ENCODE assay signal across 21 cellular contexts in genomic region chrX:45011131-45011530, GRCh38.
DNase-seq lines count a peak whose midpoint lies in the region; ATAC-seq, FAIRE-seq and TF ChIP-seq lines count a peak whose summit lies in the region.
"Had no signal": no experiment of that assay in that cellular context is flagged by ENCODE, and none has a peak within 500 bp of the region (broad histone marks: within the 10 kb centered on the region; RNA-seq: fewer than 3 reads in every experiment).

No MANE protein-coding gene starts in this region.

- FAIRE-seq in H54 (lab: Jason Lieb, UNC), result no peak
- FAIRE-seq: K562 had no signal

- peaks cover 28% of the 10 kb centered on the region for H3K4me1 ChIP-seq in foreskin keratinocyte
- H3K4me1 ChIP-seq: ascending aorta, Peyer's patch had no signal

- TF ChIP-seq POLR2A in H54 (IDR thresholded peaks at IDR 0.05; ENCODE audit: low read depth, low read length), result no peak

- ATAC-seq in activated T-helper 17 cell treated with anti-CD3 and anti-CD28 coated beads, Interleukin-2, amount 50 U/mL, for 72 hours (replicated peaks), result peak; percentile 18
- ATAC-seq in foreskin keratinocyte, result peak; percentile 44
- ATAC-seq: GM23338, K562, sciatic nerve had no signal

- no peak for TF ChIP-seq CTCF in foreskin keratinocyte (conservative IDR thresholded peaks at IDR 0.05)

- no peaks in the 10 kb centered on the region for H3K27me3 Mint-ChIP-seq in activated T-helper 17 cell treated with anti-CD3 and anti-CD28 coated beads, Interleukin-2, amount 50 U/mL, for 72 hours
- H3K27me3 Mint-ChIP-seq: activated CD4-positive, alpha-beta T cell treated with anti-CD3 and anti-CD28 coated beads, Interleukin-2, amount 10 ng/mL, durations not matched to agents 24 days and 14 days had no signal

- H3K4me1 Mint-ChIP-seq in activated T-helper 17 cell treated with anti-CD3 and anti-CD28 coated beads, Interleukin-2, amount 50 U/mL, for 72 hours, result peaks cover 18% of the 10 kb centered on the region
- H3K4me1 Mint-ChIP-seq: neural crest cell had no signal

- no peaks in the 10 kb centered on the region for H3K27me3 ChIP-seq in foreskin keratinocyte
- H3K27me3 ChIP-seq: ascending aorta, Peyer's patch had no signal

- peak overlapping the region; percentile 38 for H3K27ac Mint-ChIP-seq in activated T-helper 17 cell treated with anti-CD3 and anti-CD28 coated beads, Interleukin-2, amount 50 U/mL, for 72 hours
- H3K27ac Mint-ChIP-seq: activated CD4-positive, alpha-beta T cell treated with anti-CD3 and anti-CD28 coated beads, Interleukin-2, amount 10 ng/mL, durations not matched to agents 24 days and 14 days; GM23338 had no signal

- DNase-seq in A172 (ENCODE audit: low spot score), result peak; percentile 57
- DNase-seq in H54 (ENCODE audit: insufficient read length, low spot score), result peak; percentile 3
- DNase-seq in foreskin keratinocyte, result peak in 1 of 2 donors; percentile 45
- no peak for DNase-seq in stimulated activated naive CD4-positive, alpha-beta T cell (lab: John Stamatoyannopoulos, UW)
- no peak for DNase-seq in HuH-7.5 (ENCODE audit: low spot score)
- no peak for DNase-seq in NCI-H2196 treated with DMSO at 0.1 percent for 48 hours (lab: John Stamatoyannopoulos, UW; ENCODE audit: unreplicated experiment)
- DNase-seq in posterior cingulate gyrus, result no peak
- DNase-seq: activated CD4-positive, alpha-beta T cell treated with anti-CD3 and anti-CD28 coated beads, Interleukin-2, amount 10 ng/mL, durations not matched to agents 24 days and 14 days; foreskin melanocyte; mesendoderm; NCI-H146; NCI-H510A; Peyer's patch; stimulated activated CD4-positive, alpha-beta T cell treated with anti-CD3 and anti-CD28 coated beads, Interleukin-4, amount 100 ng/mL, for 24 hours; trophoblast cell had no signal

- peaks cover 19% of the 10 kb centered on the region for H3K36me3 Mint-ChIP-seq in activated T-helper 17 cell treated with anti-CD3 and anti-CD28 coated beads, Interleukin-2, amount 50 U/mL, for 72 hours (ENCODE audit: low read depth)

- H3K9me3 Mint-ChIP-seq in activated T-helper 17 cell treated with anti-CD3 and anti-CD28 coated beads, Interleukin-2, amount 50 U/mL, for 72 hours, result no peaks in the 10 kb centered on the region

- no peak overlapping the region for H3K4me3 Mint-ChIP-seq in activated T-helper 17 cell treated with anti-CD3 and anti-CD28 coated beads, Interleukin-2, amount 50 U/mL, for 72 hours
- H3K4me3 Mint-ChIP-seq: activated CD4-positive, alpha-beta T cell treated with anti-CD3 and anti-CD28 coated beads, Interleukin-2, amount 10 ng/mL, durations not matched to agents 24 days and 14 days; GM23338; neural crest cell had no signal

- H3K27ac ChIP-seq in foreskin keratinocyte, result no peak overlapping the region
- H3K27ac ChIP-seq: ascending aorta, Peyer's patch had no signal

- intact Hi-C loops in posterior cingulate gyrus (cut with DNase I), result no loop called here

Comparison
In these comparisons a context has a peak if more than half of its experiments do, and no peak if none do; other contexts are left out.
1. DNase-seq: peak in A172 (single experiment) and H54 (single experiment); none in stimulated activated naive CD4-positive, alpha-beta T cell (0 of 6), HuH-7.5 (single experiment), NCI-H2196 treated with DMSO at 0.1 percent for 48 hours (single experiment) and posterior cingulate gyrus (0 of 10).